In the genomic region with DNA sequence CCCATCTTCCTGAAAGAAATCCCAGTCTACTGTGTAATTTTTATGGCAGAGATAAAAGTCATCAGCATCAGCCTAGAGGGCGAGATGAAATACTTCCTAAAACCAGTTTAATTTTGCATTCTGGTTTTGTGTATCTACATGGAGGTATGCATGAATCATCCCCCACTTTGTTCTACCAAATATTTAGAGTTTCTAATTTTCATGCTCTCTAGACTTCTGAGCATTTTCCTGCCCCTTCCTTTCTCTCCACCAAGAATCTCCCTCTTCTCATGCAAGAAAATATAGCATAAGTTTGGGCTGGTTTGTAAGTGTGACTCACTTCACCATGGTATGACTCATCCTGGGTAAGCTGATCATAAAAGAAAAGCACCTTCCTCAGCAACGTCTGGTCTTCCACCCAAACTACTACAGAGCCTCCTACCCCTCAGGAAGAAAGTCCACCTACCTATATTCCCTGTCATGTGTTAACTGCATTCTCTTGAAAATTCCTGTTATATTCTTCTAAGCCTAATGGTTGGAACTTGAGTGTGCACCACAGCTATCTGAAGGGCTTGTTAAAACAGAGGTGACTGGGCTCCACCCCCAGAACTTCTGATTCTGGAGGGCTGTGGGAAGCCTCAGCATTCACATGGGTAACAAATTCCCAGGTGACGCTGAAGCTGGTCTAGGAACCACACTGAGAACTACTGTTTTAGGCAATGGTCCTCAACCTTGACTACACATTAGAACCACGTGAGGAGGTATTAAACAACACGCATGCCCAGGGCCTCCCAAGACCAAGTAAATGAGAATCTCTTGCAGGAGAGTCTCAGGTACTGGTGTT, we compare ENCODE assay signal across 1 cellular context.
TF ChIP-seq lines count a peak whose summit lies in the region.

No MANE protein-coding gene starts in this region.

TF ChIP-seq in HEK293, 187 proteins besides CTCF, POLR2A, EP300 and RAD21 (continued from another document):
- TF ChIP-seq, protein P1, sequence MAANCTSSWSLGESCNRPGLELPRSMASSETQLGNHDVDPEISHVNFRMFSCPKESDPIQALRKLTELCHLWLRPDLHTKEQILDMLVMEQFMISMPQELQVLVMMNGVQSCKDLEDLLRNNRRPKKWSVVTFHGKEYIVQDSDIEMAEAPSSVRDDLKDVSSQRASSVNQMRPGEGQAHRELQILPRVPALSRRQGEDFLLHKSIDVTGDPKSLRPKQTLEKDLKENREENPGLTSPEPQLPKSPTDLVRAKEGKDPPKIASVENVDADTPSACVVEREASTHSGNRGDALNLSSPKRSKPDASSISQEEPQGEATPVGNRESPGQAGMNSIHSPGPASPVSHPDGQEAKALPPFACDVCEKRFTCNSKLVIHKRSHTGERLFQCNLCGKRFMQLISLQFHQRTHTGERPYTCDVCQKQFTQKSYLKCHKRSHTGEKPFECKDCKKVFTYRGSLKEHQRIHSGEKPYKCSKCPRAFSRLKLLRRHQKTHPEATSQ (tag by site-specific recombination; IDR thresholded peaks at IDR 0.05), result no peak
- TF ChIP-seq, protein P2, sequence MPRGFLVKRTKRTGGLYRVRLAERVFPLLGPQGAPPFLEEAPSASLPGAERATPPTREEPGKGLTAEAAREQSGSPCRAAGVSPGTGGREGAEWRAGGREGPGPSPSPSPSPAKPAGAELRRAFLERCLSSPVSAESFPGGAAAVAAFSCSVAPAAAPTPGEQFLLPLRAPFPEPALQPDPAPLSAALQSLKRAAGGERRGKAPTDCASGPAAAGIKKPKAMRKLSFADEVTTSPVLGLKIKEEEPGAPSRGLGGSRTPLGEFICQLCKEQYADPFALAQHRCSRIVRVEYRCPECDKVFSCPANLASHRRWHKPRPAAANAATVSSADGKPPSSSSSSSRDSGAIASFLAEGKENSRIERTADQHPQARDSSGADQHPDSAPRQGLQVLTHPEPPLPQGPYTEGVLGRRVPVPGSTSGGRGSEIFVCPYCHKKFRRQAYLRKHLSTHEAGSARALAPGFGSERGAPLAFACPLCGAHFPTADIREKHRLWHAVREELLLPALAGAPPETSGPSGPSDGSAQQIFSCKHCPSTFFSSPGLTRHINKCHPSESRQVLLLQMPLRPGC (tag by site-specific recombination; IDR thresholded peaks at IDR 0.05), result 0 out of 2 replicates have a peak, but pooled peaks have one; percentile 46
- TF ChIP-seq, protein P3, sequence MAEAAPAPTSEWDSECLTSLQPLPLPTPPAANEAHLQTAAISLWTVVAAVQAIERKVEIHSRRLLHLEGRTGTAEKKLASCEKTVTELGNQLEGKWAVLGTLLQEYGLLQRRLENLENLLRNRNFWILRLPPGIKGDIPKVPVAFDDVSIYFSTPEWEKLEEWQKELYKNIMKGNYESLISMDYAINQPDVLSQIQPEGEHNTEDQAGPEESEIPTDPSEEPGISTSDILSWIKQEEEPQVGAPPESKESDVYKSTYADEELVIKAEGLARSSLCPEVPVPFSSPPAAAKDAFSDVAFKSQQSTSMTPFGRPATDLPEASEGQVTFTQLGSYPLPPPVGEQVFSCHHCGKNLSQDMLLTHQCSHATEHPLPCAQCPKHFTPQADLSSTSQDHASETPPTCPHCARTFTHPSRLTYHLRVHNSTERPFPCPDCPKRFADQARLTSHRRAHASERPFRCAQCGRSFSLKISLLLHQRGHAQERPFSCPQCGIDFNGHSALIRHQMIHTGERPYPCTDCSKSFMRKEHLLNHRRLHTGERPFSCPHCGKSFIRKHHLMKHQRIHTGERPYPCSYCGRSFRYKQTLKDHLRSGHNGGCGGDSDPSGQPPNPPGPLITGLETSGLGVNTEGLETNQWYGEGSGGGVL (tag by site-specific recombination; IDR thresholded peaks at IDR 0.05), result 0 out of 2 replicates have a peak, but pooled peaks have one; percentile 34
- TF ChIP-seq ZFP3 (tag by site-specific recombination; IDR thresholded peaks at IDR 0.05; ENCODE audit: low read depth), result no peak
TF ChIP-seq in HEK293: peak in this region for 29.
